In the genomic region with DNA sequence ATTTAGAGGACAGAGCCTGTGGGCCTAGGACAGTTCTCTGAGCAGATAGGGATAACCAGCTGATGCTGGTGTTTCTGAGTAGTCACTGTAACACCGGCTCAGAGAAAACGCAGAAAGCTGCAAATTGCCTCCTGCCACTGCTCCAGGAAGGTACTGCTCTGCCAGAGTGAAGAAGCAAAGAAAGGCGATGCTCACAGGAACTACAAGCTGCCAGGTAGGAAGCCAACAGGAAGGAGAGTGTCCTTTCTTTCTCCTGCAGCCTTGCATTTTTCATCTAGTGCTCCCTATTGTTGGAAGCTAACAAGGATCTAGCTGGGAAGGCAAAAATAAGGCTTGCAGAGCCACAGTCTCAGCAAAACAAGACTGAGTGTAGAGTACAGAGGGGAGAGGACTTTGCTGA, we compare ENCODE assay signal across 25 cellular contexts.
"Had no signal": no experiment of that assay in that cellular context is flagged by ENCODE, and none has a peak within 500 bp of the region (broad histone marks: within the 10 kb centered on the region; RNA-seq: fewer than 3 reads in every experiment).

No MANE protein-coding gene starts in this region.

- DNase-seq: activated CD4-positive, alpha-beta T cell treated with anti-CD3 and anti-CD28 coated beads for 48 hours; activated CD4-positive, alpha-beta T cell treated with anti-CD3 and anti-CD28 coated beads, Interleukin-2, amount 50 U/mL, for 4 hours; activated CD4-positive, CD25-positive, alpha-beta regulatory T cell treated with anti-CD3 and anti-CD28 coated beads, Interleukin-2, amount 50 U/mL, for 72 hours; activated CD8-positive, alpha-beta memory T cell treated with anti-CD3 and anti-CD28 coated beads, Interleukin-2, amount 50 U/mL, for 48 hours; activated CD8-positive, alpha-beta T cell treated with anti-CD3 and anti-CD28 coated beads, Interleukin-2, amount 10 ng/mL, durations not matched to agents 7 days and 5 days; activated naive CD4-positive, alpha-beta T cell; activated naive CD8-positive, alpha-beta T cell treated with anti-CD3 and anti-CD28 coated beads, Interleukin-2, amount 50 U/mL, for 24 hours; activated T-cell treated with anti-CD3 and anti-CD28 coated beads, Interleukin-2, amount 50 U/mL, for 1 hour; amniotic stem cell; body of pancreas; KG1; MG63; MV-4-11; NCI-H1092 treated with DMSO at 0.1 percent for 48 hours; NCI-H1436; NCI-H1694 treated with DMSO at 0.1 percent for 48 hours; NCI-H2029 treated with DMSO at 0.1 percent for 48 hours; NCI-H345; NCI-H510A; NCI-H526 treated with DMSO at 0.1 percent for 48 hours; NCI-H82; Peyer's patch; Right ventricle myocardium superior had no signal

- H3K27me3 ChIP-seq: ascending aorta, body of pancreas, MG63, Peyer's patch had no signal

- H3K27ac ChIP-seq: ascending aorta, body of pancreas, Peyer's patch, RWPE1 had no signal

- H3K4me3 ChIP-seq: ascending aorta, body of pancreas, MG63, Peyer's patch had no signal

- H3K4me1 ChIP-seq: ascending aorta, body of pancreas, Peyer's patch had no signal

- ATAC-seq: activated CD8-positive, alpha-beta T cell treated with anti-CD3 and anti-CD28 coated beads, Interleukin-2, amount 10 ng/mL, durations not matched to agents 7 days and 5 days; activated naive CD8-positive, alpha-beta T cell treated with anti-CD3 and anti-CD28 coated beads, Interleukin-2, amount 50 U/mL, for 24 hours; body of pancreas had no signal

- H3K36me3 ChIP-seq: ascending aorta, MG63, Peyer's patch had no signal
